ENCODE assay signal across 29 cellular contexts in genomic region chr2:203441463-203441862, GRCh38.
DNase-seq lines count a peak whose midpoint lies in the region; ATAC-seq and TF ChIP-seq lines count a peak whose summit lies in the region.
"Had no signal": no experiment of that assay in that cellular context is flagged by ENCODE, and none has a peak within 500 bp of the region (broad histone marks: within the 10 kb centered on the region; RNA-seq: fewer than 3 reads in every experiment).

No MANE protein-coding gene starts in this region.

- H3K18ac ChIP-seq in IMR-90 (ENCODE audit: low read depth, low read length) = no peak overlapping the region

- TF ChIP-seq POLR2A in IMR-90 (IDR thresholded peaks at IDR 0.05; ENCODE audit: low read depth, low read length) = no peak

- no peak overlapping the region for H3K4me3 ChIP-seq in IMR-90 (ENCODE audit: insufficient read depth, low read depth, low read length)
- H3K4me3 ChIP-seq: A549, GM12878, SJCRH30 had no signal

- H4K20me1 ChIP-seq in IMR-90 (ENCODE audit: insufficient read depth, low read length) = peaks cover 3% of the 10 kb centered on the region; the same call in 1 of the 2 replicates

- no peak overlapping the region for H2BK120ac ChIP-seq in IMR-90 (ENCODE audit: low read depth, low read length)

- H3K9me3 Mint-ChIP-seq in WTC11 (no peaks in the 10 kb centered on the region), mesothelial cell of epicardium (no peaks in the 10 kb centered on the region), progenitor cell of endocrine pancreas (ENCODE audit: low read depth) (no peaks in the 10 kb centered on the region)
- H3K9me3 Mint-ChIP-seq: CD8-positive, alpha-beta memory T cell; IgD-negative memory B cell had no signal

- no peak for TF ChIP-seq CTCF in IMR-90 (conservative IDR thresholded peaks at IDR 0.05; ENCODE audit: low read depth, low read length)
- no peak for TF ChIP-seq CTCF in WTC11 (IDR thresholded peaks at IDR 0.05)
- no peak for TF ChIP-seq CTCF in mesothelial cell of epicardium (IDR thresholded peaks at IDR 0.05; ENCODE audit: unreplicated experiment)
- no peak for TF ChIP-seq CTCF in progenitor cell of endocrine pancreas (IDR thresholded peaks at IDR 0.05; ENCODE audit: unreplicated experiment)
- no peak for TF ChIP-seq CTCF in GM13977 (IDR thresholded peaks at IDR 0.05; ENCODE audit: extremely low read depth, insufficient read depth, missing control alignments)

- peak overlapping the region; percentile 43 for H2AK9ac ChIP-seq in IMR-90 (replicated peaks; ENCODE audit: low read depth, low read length, poor library complexity)

- H4K8ac ChIP-seq in IMR-90 (ENCODE audit: low read depth in 2 of 2, low read length in 2 of 2) = no peak overlapping the region

- peaks cover 5% of the 10 kb centered on the region for H3K4me1 ChIP-seq in IMR-90 (ENCODE audit: control insufficient read depth, insufficient read depth, low read length)
- H3K4me1 ChIP-seq: SJCRH30 had no signal

- H2BK5ac ChIP-seq in IMR-90 (ENCODE audit: low read depth, low read length, poor library complexity, severe bottlenecking) = no peak overlapping the region

- DNase-seq in IMR-90 (no peak), WTC11 (ENCODE audit: low spot score) (no peak), mesothelial cell of epicardium (ENCODE audit: low spot score in 2 of 2, unreplicated experiment in 2 of 2) (no peak), progenitor cell of endocrine pancreas (ENCODE audit: low spot score, unreplicated experiment) (no peak), posterior cingulate gyrus (no peak), GM13977 (ENCODE audit: low spot score) (no peak)
- no peak for DNase-seq in activated T-cell treated with anti-CD3 and anti-CD28 coated beads, Interleukin-2, amount 50 U/mL, for 1 hour
- DNase-seq: CD8-positive, alpha-beta memory T cell; DMS 273 treated with DMSO at 0.1 percent for 48 hours; DMS79; EL; GDM1; HCEC 1CT; NCI-H1092; NCI-H1417 treated with DMSO at 0.1 percent for 48 hours; NCI-H187; NCI-H2081 treated with DMSO at 0.1 percent for 48 hours; NCI-H2171; NCI-H226; NCI-H524 treated with DMSO at 0.1 percent for 48 hours; NCI-H774; PC-3; SJCRH30 had no signal

- ATAC-seq in IMR-90 (ENCODE audit: low read depth) (no peak), WTC11 (no peak)
- ATAC-seq: GM12878, PC-3, SK-N-SH treated with all-trans-retinoic acid at 6 μM for 48 hours had no signal

- H3K14ac ChIP-seq in IMR-90 (replicated peaks; ENCODE audit: low read depth, low read length) = no peak overlapping the region

- TF ChIP-seq RAD21 in IMR-90 (IDR thresholded peaks at IDR 0.05; ENCODE audit: low read length) = no peak

- H2BK15ac ChIP-seq in IMR-90 (ENCODE audit: low read depth, low read length) = no peak overlapping the region

- no peak overlapping the region for H2BK20ac ChIP-seq in IMR-90 (ENCODE audit: low read depth, low read length)

- WGBS in IMR-90 (ENCODE audit: extremely low coverage in 2 of 2, insufficient read length in 1 of 2), 2 experiments = no CpG with 5 or more reads among the region's 3 CpGs

- CTCF ChIA-PET in IMR-90 (lab: Yijun Ruan, JAX) (interaction anchor here (1.0 kb wide), 1 partner anchor 13 kb away, joined by 3 read pairs; no protein-coding TSS in a partner anchor), WTC11 (lab: Charles Lee) (no interaction called here)

- no peak overlapping the region for H2AK5ac ChIP-seq in IMR-90 (ENCODE audit: low read depth, low read length)

- in situ Hi-C loops in IMR-90 (cut with MboI; ENCODE audit: low sequenced_read_pairs) = no loop called here
- in situ Hi-C loops in GM13977 (cut with MboI; ENCODE audit: low pct_unique_long_range_greater_than_20kb, low sequenced_read_pairs, unreplicated experiment) = no loop called here

- no peaks in the 10 kb centered on the region for H3K9me3 ChIP-seq in IMR-90 (ENCODE audit: control insufficient read depth, insufficient read depth, low read length)
- H3K9me3 ChIP-seq: A549, SJCRH30 had no signal

- H3K79me1 ChIP-seq in IMR-90 (ENCODE audit: low read depth in 1 of 2, low read length in 2 of 2) = peaks cover 18 to 40% of the 10 kb centered on the region in 2 experiments

- BruUV-seq in IMR-90 (replicated peaks; lab: Mats Ljungman, UMichigan) = no TSS peak

- no peak overlapping the region for H3K27ac ChIP-seq in IMR-90 (ENCODE audit: insufficient read depth, low read length)
- H3K27ac ChIP-seq: A549, C4-2B, SJCRH30 had no signal

- H3K36me3 Mint-ChIP-seq in WTC11 = peaks cover 22% of the 10 kb centered on the region
- peaks cover 22% of the 10 kb centered on the region for H3K36me3 Mint-ChIP-seq in mesothelial cell of epicardium
- H3K36me3 Mint-ChIP-seq in progenitor cell of endocrine pancreas (ENCODE audit: insufficient read depth) = peaks cover 6% of the 10 kb centered on the region
- H3K36me3 Mint-ChIP-seq: IgD-negative memory B cell had no signal

- no peak overlapping the region for H3K56ac ChIP-seq in IMR-90 (ENCODE audit: extremely low read depth, insufficient read depth, low read length)

- H3K23ac ChIP-seq in IMR-90 (ENCODE audit: low read depth, low read length) = no peak overlapping the region

- H4K5ac ChIP-seq in IMR-90 (ENCODE audit: low read depth, low read length) = no peak overlapping the region

- H3K4ac ChIP-seq in IMR-90 (ENCODE audit: low read depth, low read length) = no peak overlapping the region

- H4K91ac ChIP-seq in IMR-90 (ENCODE audit: insufficient read depth, low read depth, low read length) = no peak overlapping the region

- dilution Hi-C loops in IMR-90 (cut with HindIII; ENCODE audit: low sequenced_read_pairs, unreplicated experiment) = no loop called here

- H3K4me2 ChIP-seq in IMR-90 (ENCODE audit: low read depth, low read length) = no peak overlapping the region
- H3K4me2 ChIP-seq: A549 had no signal

- POLR2A ChIA-PET in IMR-90 (lab: Charles Lee; ENCODE audit: unreplicated experiment) = no interaction called here
- POLR2A ChIA-PET in WTC11 (lab: Charles Lee) = no interaction called here

- H2AFZ ChIP-seq in IMR-90 (replicated peaks; ENCODE audit: low read length, poor library complexity) = no peak overlapping the region

- H3K27ac Mint-ChIP-seq in WTC11 = peak overlapping the region; percentile 67; the same call in 1 of the 2 replicates
- H3K27ac Mint-ChIP-seq in mesothelial cell of epicardium = peak overlapping the region; percentile 74
- peak overlapping the region; percentile 86 for H3K27ac Mint-ChIP-seq in progenitor cell of endocrine pancreas
- H3K27ac Mint-ChIP-seq: B cell, IgD-negative memory B cell had no signal

- H3K4me3 Mint-ChIP-seq in WTC11 (no peak overlapping the region), mesothelial cell of epicardium (no peak overlapping the region), progenitor cell of endocrine pancreas (ENCODE audit: low read depth) (no peak overlapping the region)
- H3K4me3 Mint-ChIP-seq: B cell; CD8-positive, alpha-beta memory T cell; IgD-negative memory B cell had no signal

- intact Hi-C loops in IMR-90 (cut with micrococcal nuclease) (no loop called here), posterior cingulate gyrus (cut with DNase I) (no loop called here)

- no peak overlapping the region for H3K9ac ChIP-seq in IMR-90 (ENCODE audit: low read depth, low read length)

- no peaks in the 10 kb centered on the region for H3K27me3 Mint-ChIP-seq in WTC11 (ENCODE audit: low read depth)
- no peaks in the 10 kb centered on the region for H3K27me3 Mint-ChIP-seq in mesothelial cell of epicardium (ENCODE audit: low read depth)
- H3K27me3 Mint-ChIP-seq in progenitor cell of endocrine pancreas = no peaks in the 10 kb centered on the region
- H3K27me3 Mint-ChIP-seq: B cell; CD8-positive, alpha-beta memory T cell had no signal

- peaks cover 40% of the 10 kb centered on the region for H3K36me3 ChIP-seq in IMR-90 (ENCODE audit: control insufficient read depth, insufficient read depth, low read length)

- H3K27me3 ChIP-seq in IMR-90 (ENCODE audit: control insufficient read depth, insufficient read depth, low read length) = no peaks in the 10 kb centered on the region
- H3K27me3 ChIP-seq: SJCRH30 had no signal

- peaks cover 16% of the 10 kb centered on the region for H3K9me1 ChIP-seq in IMR-90 (ENCODE audit: insufficient read depth, low read length)

- peaks cover 12% of the 10 kb centered on the region for H3K4me1 Mint-ChIP-seq in WTC11
- peaks cover 12% of the 10 kb centered on the region for H3K4me1 Mint-ChIP-seq in mesothelial cell of epicardium
- H3K4me1 Mint-ChIP-seq in progenitor cell of endocrine pancreas (ENCODE audit: low read depth) = peaks cover 25% of the 10 kb centered on the region
- H3K4me1 Mint-ChIP-seq: B cell; CD8-positive, alpha-beta memory T cell; IgD-negative memory B cell had no signal

TF ChIP-seq in IMR-90, 13 proteins besides CTCF, POLR2A, EP300 and RAD21 (continues in another document):
- TF ChIP-seq MAZ (IDR thresholded peaks at IDR 0.05; ENCODE audit: borderline replicate concordance, low read depth, low read length) (no peak), MXI1 (IDR thresholded peaks at IDR 0.05; ENCODE audit: borderline replicate concordance, low read depth, low read length) (no peak), CHD1 (IDR thresholded peaks at IDR 0.05; ENCODE audit: low read depth, low read length) (no peak), RFX5 (IDR thresholded peaks at IDR 0.05; ENCODE audit: low read depth, low read length) (no peak)

TF ChIP-seq in WTC11, 78 proteins besides CTCF, POLR2A, EP300 and RAD21 (continues in another document):
- TF ChIP-seq SOX15 (CRISPR knock-in tag; IDR thresholded peaks at IDR 0.05) (no peak), SMAD4 (CRISPR knock-in tag; IDR thresholded peaks at IDR 0.05) (no peak), IRF2 (CRISPR knock-in tag; IDR thresholded peaks at IDR 0.05; ENCODE audit: borderline replicate concordance, low read depth) (no peak), SP1 (CRISPR knock-in tag; conservative IDR thresholded peaks at IDR 0.05) (no peak), FOXP1 (CRISPR knock-in tag; IDR thresholded peaks at IDR 0.05; ENCODE audit: borderline replicate concordance) (no peak), GABPB1 (CRISPR knock-in tag; IDR thresholded peaks at IDR 0.05) (no peak)
